26 cellular contexts compared by ENCODE assay signal in the genomic region with DNA sequence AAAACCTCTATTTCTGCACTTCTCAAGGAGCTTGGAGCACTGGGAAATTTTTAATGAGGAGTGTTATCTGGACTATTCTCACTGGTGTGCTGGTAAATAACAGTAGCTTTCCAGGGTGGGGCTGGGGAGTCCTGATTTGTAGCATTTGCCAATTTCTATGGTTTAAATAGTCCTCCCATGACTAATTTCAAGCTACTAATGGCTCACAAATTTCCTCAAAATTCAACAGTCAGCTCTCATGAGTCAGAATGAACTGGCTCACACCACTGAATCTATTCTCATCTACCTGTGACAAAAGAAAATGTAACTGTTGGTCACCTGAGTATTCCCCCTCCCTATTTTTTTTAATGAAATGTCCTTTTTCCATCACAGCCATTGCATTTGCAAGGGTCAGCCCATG.
"Had no signal": no experiment of that assay in that cellular context is flagged by ENCODE, and none has a peak within 500 bp of the region (broad histone marks: within the 10 kb centered on the region; RNA-seq: fewer than 3 reads in every experiment).

No MANE protein-coding gene starts in this region.

- H3K27ac Mint-ChIP-seq: activated CD4-positive, alpha-beta T cell treated with anti-CD3 and anti-CD28 coated beads, Interleukin-2, amount 10 ng/mL, durations not matched to agents 7 days and 5 days; activated naive CD8-positive, alpha-beta T cell treated with anti-CD3 and anti-CD28 coated beads for 36 hours; naive thymus-derived CD4-positive, alpha-beta T cell had no signal

- H3K27me3 ChIP-seq: left lung, upper lobe of left lung had no signal

- DNase-seq: activated CD4-positive, alpha-beta T cell treated with anti-CD3 and anti-CD28 coated beads, Interleukin-2, amount 10 ng/mL, durations not matched to agents 7 days and 5 days; activated CD4-positive, CD25-positive, alpha-beta regulatory T cell treated with anti-CD3 and anti-CD28 coated beads, Interleukin-2, amount 50 U/mL, for 72 hours; activated CD8-positive, alpha-beta memory T cell treated with anti-CD3 and anti-CD28 coated beads, Interleukin-2, amount 50 U/mL, for 48 hours; activated naive CD4-positive, alpha-beta T cell treated with Interleukin-2 at 50 U/mL for 16 hours; activated naive CD8-positive, alpha-beta T cell treated with anti-CD3 and anti-CD28 coated beads for 36 hours; activated T-cell treated with anti-CD3 and anti-CD28 coated beads, Interleukin-2, amount 50 U/mL, for 4 hours; cerebellar nuclear complex; foreskin melanocyte; kidney; left lung; naive thymus-derived CD4-positive, alpha-beta T cell; occipital lobe; posterior cingulate gyrus; stimulated activated CD4-positive, alpha-beta T cell treated with anti-CD3 and anti-CD28 coated beads, Interleukin-15, amount 100 ng/mL, for 24 hours; stimulated activated CD4-positive, alpha-beta T cell treated with anti-CD3 and anti-CD28 coated beads, Interleukin-2, amount 100 ng/mL, for 48 hours; stimulated activated naive CD4-positive, alpha-beta T cell treated with Interleukin-2 at 50 U/mL for 16 hours; upper lobe of left lung had no signal

- ATAC-seq: activated T-cell treated with anti-CD3 and anti-CD28 coated beads, Interleukin-2, amount 50 U/mL, for 4 hours; left lung; naive thymus-derived CD4-positive, alpha-beta T cell; sciatic nerve had no signal

- H3K36me3 Mint-ChIP-seq: activated naive CD8-positive, alpha-beta T cell treated with anti-CD3 and anti-CD28 coated beads for 36 hours; naive thymus-derived CD4-positive, alpha-beta T cell had no signal

- H3K27me3 Mint-ChIP-seq: activated CD4-positive, alpha-beta T cell treated with anti-CD3 and anti-CD28 coated beads, Interleukin-2, amount 10 ng/mL, durations not matched to agents 7 days and 5 days had no signal

- H3K4me3 Mint-ChIP-seq: activated CD4-positive, alpha-beta T cell treated with anti-CD3 and anti-CD28 coated beads, Interleukin-2, amount 10 ng/mL, durations not matched to agents 7 days and 5 days; activated naive CD8-positive, alpha-beta T cell treated with anti-CD3 and anti-CD28 coated beads for 36 hours; activated T-cell treated with anti-CD3 and anti-CD28 coated beads, Interleukin-2, amount 50 U/mL, for 4 hours; naive thymus-derived CD4-positive, alpha-beta T cell; neural crest cell had no signal

- H3K4me1 ChIP-seq: left lung, upper lobe of left lung had no signal

- H3K9me3 Mint-ChIP-seq: activated naive CD8-positive, alpha-beta T cell treated with anti-CD3 and anti-CD28 coated beads for 36 hours; activated T-cell treated with anti-CD3 and anti-CD28 coated beads, Interleukin-2, amount 50 U/mL, for 4 hours had no signal

- H3K9me3 ChIP-seq: left lung, thoracic aorta had no signal

- FAIRE-seq: astrocyte, kidney had no signal

- H3K36me3 ChIP-seq: left lung, thoracic aorta, upper lobe of left lung had no signal

- H3K4me3 ChIP-seq: coronary artery, left lung, lung, smooth muscle cell, thoracic aorta, upper lobe of left lung had no signal

- H3K27ac ChIP-seq: coronary artery, epithelial cell of prostate, left lung, thoracic aorta, upper lobe of left lung, VCaP had no signal

- H3K4me1 Mint-ChIP-seq: activated CD4-positive, alpha-beta T cell treated with anti-CD3 and anti-CD28 coated beads, Interleukin-2, amount 10 ng/mL, durations not matched to agents 7 days and 5 days; activated naive CD8-positive, alpha-beta T cell treated with anti-CD3 and anti-CD28 coated beads for 36 hours; naive thymus-derived CD4-positive, alpha-beta T cell; neural crest cell had no signal
